8 cellular contexts compared by ENCODE assay signal in genomic region chr3:134795776-134796312, GRCh38. TPM values are rescaled to one million over a fixed set of nuclear protein-coding genes. Genes with fewer than 3 reads are reported as not detected.
A peak's percentile ranks its signal among the peaks of the same experiment; 100 is the strongest.
DNase-seq lines count a peak whose midpoint lies in the region; ATAC-seq, FAIRE-seq and TF ChIP-seq lines count a peak whose summit lies in the region.

No MANE protein-coding gene starts in this region.

- no peak for TF ChIP-seq POLR2A in H1 (IDR thresholded peaks at IDR 0.05; ENCODE audit: control extremely low read depth in 1 of 2, low read depth in 2 of 2, low read length in 2 of 2)

- peaks cover 3 to 17% (median 12%) of the 10 kb centered on the region in 4 experiments; a peak in 6 of 7 replicates for H3K4me1 ChIP-seq in H1 (replicated peaks in 1 of 4; ENCODE audit: control insufficient read depth in 3 of 4, insufficient read depth in 4 of 4, low read length in 3 of 4)
- H3K4me1 ChIP-seq in muscle layer of colon (ENCODE audit: insufficient read depth, low read length): peaks cover 7% of the 10 kb centered on the region

- TF ChIP-seq EP300 in H1 (IDR thresholded peaks at IDR 0.05; ENCODE audit: borderline replicate concordance in 1 of 2, low read depth in 2 of 2, low read length in 2 of 2): no peak

- H3K4ac ChIP-seq in H1 (replicated peaks; ENCODE audit: insufficient read length, low read depth, low read length): no peak overlapping the region

- H2BK5ac ChIP-seq in H1 (ENCODE audit: low read depth, low read length): no peak overlapping the region

- H3K9me3 ChIP-seq in H1 (ENCODE audit: insufficient read depth in 2 of 2, low read depth in 1 of 2, low read length in 1 of 2) (no peaks in the 10 kb centered on the region), muscle layer of colon (ENCODE audit: low read length) (no peaks in the 10 kb centered on the region)

- H3K27me3 ChIP-seq in H1 (replicated peaks in 1 of 4; ENCODE audit: control insufficient read depth in 3 of 4, extremely low read depth in 1 of 4, insufficient read depth in 3 of 4, low read length in 3 of 4): peaks cover 14 to 42% (median 33%) of the 10 kb centered on the region in 4 experiments
- peaks cover 0 to 27% of the 10 kb centered on the region in 2 donors for H3K27me3 ChIP-seq in muscle layer of colon (ENCODE audit: control insufficient read depth in 1 of 2, insufficient read depth in 2 of 2, low read length in 2 of 2)

- H4K8ac ChIP-seq in H1 (ENCODE audit: extremely low read depth, insufficient read depth, low read length): peak overlapping the region; percentile 73; the same call in 1 of the 2 replicates

- peak overlapping the region; percentile 50; the same call in 1 of the 2 replicates for H2BK12ac ChIP-seq in H1 (ENCODE audit: low read depth, low read length)

- H3K23me2 ChIP-seq in H1 (ENCODE audit: low read depth, low read length): peaks cover 19% of the 10 kb centered on the region; the same call in 1 of the 2 replicates

- H3K23ac ChIP-seq in H1 (ENCODE audit: insufficient read length): no peak overlapping the region

- no peak; a peak in 1 of 4 replicates for TF ChIP-seq RAD21 in H1 (IDR thresholded peaks at IDR 0.05 in 1 of 2, conservative IDR thresholded peaks at IDR 0.05 in 1 of 2; ENCODE audit: low read depth in 2 of 2, low read length in 2 of 2)

- H3K27ac ChIP-seq in H1 (ENCODE audit: low read depth, low read length): no peak overlapping the region
- H3K27ac ChIP-seq in muscle layer of colon (ENCODE audit: low read depth, low read length): peak overlapping the region; percentile 66

- H2BK15ac ChIP-seq in H1 (ENCODE audit: low read length): no peak overlapping the region

- no peaks in the 10 kb centered on the region; the same call in 1 of the 2 replicates for H3K79me1 ChIP-seq in H1 (ENCODE audit: low read depth, low read length)

- H2AK5ac ChIP-seq in H1 (ENCODE audit: low read depth, low read length): no peak overlapping the region

- ATAC-seq in GM19397 (IDR thresholded peaks at IDR 0.05; ENCODE audit: unreplicated experiment): peak; percentile 8

- CTCF ChIA-PET in H1 (lab: Charles Lee; ENCODE audit: partially characterized antibody): interaction anchor here (0.7 to 9.0 kb wide), 27 partner anchors 11 to 708 kb away, joined by 3 to 84 read pairs (median 6); partner anchors contain the start of gene KY

- 3% methylated on average over 32 of the region's 49 CpGs; no CpG with 5 or more reads in 1 of the 2 experiments for WGBS in H1 (ENCODE audit: extremely low coverage in 1 of 2, insufficient coverage in 1 of 2, insufficient read length in 1 of 2, insufficient replicate concordance in 2 of 2, low coverage in 1 of 2, low lambda C conversion rate in 2 of 2, missing lambda C conversion rate in 1 of 2), 2 experiments

- DNase-seq in AG10803 (ENCODE audit: low read depth) (peak; percentile 52), NCI-H1105 (lab: John Stamatoyannopoulos, UW) (peak; percentile 60), H1 (ENCODE audit: low read depth in 1 of 2, low spot score in 2 of 2) (peak in 1 of 2 experiments; percentile 81), D721Med (ENCODE audit: insufficient read length, low spot score) (no peak), NCI-H446 treated with DMSO at 0.1 percent for 48 hours (lab: John Stamatoyannopoulos, UW) (no peak), NCI-H510A (lab: John Stamatoyannopoulos, UW) (no peak)

- TF ChIP-seq CTCF in AG10803 (conservative IDR thresholded peaks at IDR 0.05; ENCODE audit: low read length) (0 out of 2 replicates have a peak, but pooled peaks have one; percentile 10), H1 (IDR thresholded peaks at IDR 0.05; ENCODE audit: control extremely low read depth in 1 of 3, insufficient read depth in 1 of 3, low read depth in 1 of 3, low read length in 3 of 3) (peak in 1 of 3 experiments; percentile 18; a peak in 1 of 4 replicates), D721Med (IDR thresholded peaks at IDR 0.05; ENCODE audit: insufficient read depth, missing control alignments) (no peak)

- peaks cover 1 to 2% of the 10 kb centered on the region in 2 experiments for H4K20me1 ChIP-seq in H1 (replicated peaks in 1 of 2; ENCODE audit: control insufficient read depth in 1 of 2, insufficient read depth in 2 of 2, low read length in 2 of 2)

- H2AFZ ChIP-seq in H1 (ENCODE audit: low read length): peak overlapping the region; percentile 71; the same call in 1 of the 2 replicates

- H3K4me2 ChIP-seq in H1 (ENCODE audit: insufficient read depth in 1 of 2, low read depth in 2 of 2, low read length in 2 of 2): peak overlapping the region; percentile 85 to 99

- H3K14ac ChIP-seq in H1 (ENCODE audit: insufficient read length): no peak overlapping the region

- POLR2A ChIA-PET in H1 (lab: Charles Lee; ENCODE audit: partially characterized antibody): interaction anchor here (1.5 to 2.1 kb wide), 2 partner anchors 9 to 15 kb away, joined by 6 to 7 read pairs; no protein-coding TSS in a partner anchor

- H3K36me3 ChIP-seq in H1 (ENCODE audit: control insufficient read depth in 2 of 4, insufficient read depth in 4 of 4, low read length in 3 of 4) (no peaks in the 10 kb centered on the region; a peak in 1 of 8 replicates), muscle layer of colon (ENCODE audit: insufficient read depth, low read length) (no peaks in the 10 kb centered on the region)

- H3K79me2 ChIP-seq in H1 (ENCODE audit: control insufficient read depth in 1 of 2, insufficient read depth in 2 of 2, low read length in 2 of 2): no peaks in the 10 kb centered on the region

- peak overlapping the region; percentile 60; the same call in 1 of the 2 replicates for H3K18ac ChIP-seq in H1 (ENCODE audit: extremely low read depth, low read length)

- FAIRE-seq in H1 (lab: Jason Lieb, UNC) (no peak), D721Med (lab: Jason Lieb, UNC) (no peak)

- H3K9ac ChIP-seq in H1 (replicated peaks in 1 of 4; ENCODE audit: extremely low read depth in 1 of 4, low read depth in 3 of 4, low read length in 3 of 4) (peak overlapping the region in 2 of 4 experiments; percentile 21 to 49; a peak in 4 of 7 replicates), muscle layer of colon (ENCODE audit: low read length) (no peak overlapping the region)

- no peak overlapping the region for H4K5ac ChIP-seq in H1 (ENCODE audit: insufficient read length, low read depth, low read length)

- no peak overlapping the region for H2BK20ac ChIP-seq in H1 (ENCODE audit: low read length)

- H2BK120ac ChIP-seq in H1 (replicated peaks; ENCODE audit: low read depth, low read length): no peak overlapping the region

- H4K91ac ChIP-seq in H1 (replicated peaks; ENCODE audit: insufficient read length, low read length): no peak overlapping the region

- H3K56ac ChIP-seq in H1 (replicated peaks; ENCODE audit: insufficient read length, low read depth, low read length): no peak overlapping the region

- H3K4me3 ChIP-seq in AG10803 (ENCODE audit: low read length): peak overlapping the region; percentile 68
- H3K4me3 ChIP-seq in H1 (ENCODE audit: extremely low read depth in 1 of 4, insufficient read depth in 2 of 4, low read depth in 3 of 4, low read length in 4 of 4): peak overlapping the region; percentile 46 to 73 (median 67)
- H3K4me3 ChIP-seq in muscle layer of colon (ENCODE audit: low read depth in 1 of 2, low read length in 2 of 2): peak overlapping the region; percentile 56 to 77

TF ChIP-seq in H1, 55 proteins besides CTCF, POLR2A, EP300 and RAD21:
- TF ChIP-seq TAF7 (optimal IDR thresholded peaks at IDR 0.05; ENCODE audit: borderline replicate concordance, low read depth, low read length): peak; percentile 16
- peak; percentile 41; the same call in 1 of the 2 replicates for TF ChIP-seq E2F6 (IDR thresholded peaks at IDR 0.05)
- peak; percentile 57; the same call in 1 of the 2 replicates for TF ChIP-seq SUZ12 (IDR thresholded peaks at IDR 0.05; ENCODE audit: low read length)
- no peak for TF ChIP-seq KDM5A (IDR thresholded peaks at IDR 0.05; ENCODE audit: low read length)
- TF ChIP-seq RNF2 (IDR thresholded peaks at IDR 0.05; ENCODE audit: borderline replicate concordance, low read depth, low read length, missing control alignments, poor library complexity, severe bottlenecking): peak; percentile 58
- TF ChIP-seq HDAC2 (IDR thresholded peaks at IDR 0.05; ENCODE audit: borderline replicate concordance in 1 of 2, low read depth in 2 of 2, low read length in 2 of 2): no peak
- TF ChIP-seq EZH2 (IDR thresholded peaks at IDR 0.05; ENCODE audit: low read depth, low read length, severe bottlenecking): peak; percentile 18

RNA-seq across cellular contexts. Expression of gene EPHB1, which starts 0.8 kb away (rescaled TPM):
- 5.9 TPM in 2 replicates for total RNA-seq in H1 (2021; fragmentation: NEBNext Ultra II Directional; extraction: Animal tissue kit (Norgen Biotek cat#: 25700))
- 3.5 and 5.4 TPM in 2 replicates for polyA plus RNA-seq in H1 (2011; rRNA removed)
- polyA plus RNA-seq in H1 (2011; cell fraction: cytosol; rRNA removed): 3.2 TPM
- polyA plus RNA-seq in H1 (2011; cell fraction: nucleus; rRNA removed): 7.8 TPM
- 4.5 to 5.2 TPM (median 4.8 TPM) in 4 replicates for polyA plus RNA-seq in H1 (2012, experiment 1 of 2)
- 1.6 TPM for polyA plus RNA-seq in H1 (2012, experiment 2 of 2)
- polyA plus RNA-seq in H1 (2013, experiment 1 of 2): 6.0 TPM
- polyA plus RNA-seq in H1 (2013, experiment 2 of 2): 6.3 TPM
- polyA minus RNA-seq in H1 (2011; rRNA and poly(A)+ RNA removed): 8.8 and 10.6 TPM in 2 replicates
- polyA minus RNA-seq in H1 (2011; cell fraction: cytosol; rRNA and poly(A)+ RNA removed): 6.4 TPM
- polyA minus RNA-seq in H1 (2011; cell fraction: nucleus; rRNA and poly(A)+ RNA removed): 39.9 TPM

Comparison
In these comparisons a context has a peak if more than half of its experiments do, and no peak if none do; other contexts are left out.
1. DNase-seq: peak in AG10803 (single experiment) and NCI-H1105 (single experiment); none in D721Med (single experiment), NCI-H446 treated with DMSO at 0.1 percent for 48 hours (single experiment) and NCI-H510A (single experiment).
2. Peak in every context shown above with its lines, with median percentiles within 50 percentile points of each other: H3K4me3 ChIP-seq.